8 cellular contexts compared by ENCODE assay signal in genomic region chr6:28134015-28134414, GRCh38. TPM values are rescaled to one million over a fixed set of nuclear protein-coding genes. Genes with fewer than 3 reads are reported as not detected.
DNase-seq lines count a peak whose midpoint lies in the region; ATAC-seq and TF ChIP-seq lines count a peak whose summit lies in the region.

No MANE protein-coding gene starts in this region.

- H3K36me3 Mint-ChIP-seq in activated CD8-positive, alpha-beta T cell treated with anti-CD3 and anti-CD28 coated beads for 36 hours (ENCODE audit: low read depth), result peaks cover 42% of the 10 kb centered on the region

- H3K9me3 Mint-ChIP-seq in activated CD8-positive, alpha-beta T cell treated with anti-CD3 and anti-CD28 coated beads for 36 hours, result no peaks in the 10 kb centered on the region

- CTCF ChIA-PET in activated CD8-positive, alpha-beta T cell treated with anti-CD3 and anti-CD28 coated beads for 36 hours (lab: Charles Lee), result no interaction called here

- ATAC-seq in activated CD8-positive, alpha-beta T cell treated with anti-CD3 and anti-CD28 coated beads for 36 hours, result no peak
- ATAC-seq in right lobe of liver (peak in 2 of 4 donors; percentile 20 to 22), GM21786 (IDR thresholded peaks at IDR 0.05; ENCODE audit: unreplicated experiment) (no peak)

- TF ChIP-seq CTCF in 22Rv1 (IDR thresholded peaks at IDR 0.05) (peak; percentile 73), right lobe of liver (IDR thresholded peaks at IDR 0.05) (peak; percentile 18 to 48 (median 45))
- no peak for TF ChIP-seq CTCF in activated CD8-positive, alpha-beta T cell treated with anti-CD3 and anti-CD28 coated beads for 36 hours (IDR thresholded peaks at IDR 0.05)

- POLR2A ChIA-PET in activated CD8-positive, alpha-beta T cell treated with anti-CD3 and anti-CD28 coated beads for 36 hours (lab: Charles Lee), result no interaction called here

- intact Hi-C loops in activated CD8-positive, alpha-beta T cell treated with anti-CD3 and anti-CD28 coated beads for 36 hours (cut with micrococcal nuclease), result loop anchor here (2.0 to 10.0 kb wide), 2 partner anchors 121 to 223 kb away; partner anchors contain the start of genes NKAPL and ZKSCAN4
- intact Hi-C loops in right lobe of liver (cut with DNase I), result loop anchor here in 1 of 2 donors (10.0 kb wide), 1 partner anchor 231 kb away; no protein-coding TSS in a partner anchor

- H3K27ac Mint-ChIP-seq in activated CD8-positive, alpha-beta T cell treated with anti-CD3 and anti-CD28 coated beads for 36 hours, result peak overlapping the region; percentile 73

- H3K27ac ChIP-seq in 22Rv1 (no peak overlapping the region), right lobe of liver (no peak overlapping the region)

- DNase-seq in DMS153 (lab: John Stamatoyannopoulos, UW) (peak; percentile 3), NCI-H1105 treated with DMSO at 0.1 percent for 48 hours (lab: John Stamatoyannopoulos, UW) (peak; percentile 50), right lobe of liver (no peak), HuH-7 (ENCODE audit: low spot score) (no peak), T1000 (lab: John Stamatoyannopoulos, UW) (no peak)
- DNase-seq in activated CD8-positive, alpha-beta T cell treated with anti-CD3 and anti-CD28 coated beads for 36 hours, result peak; percentile 42

- no peak for TF ChIP-seq POLR2A in right lobe of liver (IDR thresholded peaks at IDR 0.05)

- no peaks in the 10 kb centered on the region for H3K27me3 ChIP-seq in right lobe of liver

- peaks cover 0 to 10% (median 4%) of the 10 kb centered on the region in 4 donors for H3K4me1 ChIP-seq in right lobe of liver

- H3K4me3 Mint-ChIP-seq in activated CD8-positive, alpha-beta T cell treated with anti-CD3 and anti-CD28 coated beads for 36 hours, result peak overlapping the region; percentile 7

- 50% methylated on average over 2 of the region's 3 CpGs for WGBS in right lobe of liver (ENCODE audit: insufficient coverage, low coverage, low lambda C conversion rate, missing lambda C conversion rate)

- H3K9me3 ChIP-seq in right lobe of liver, result no peaks in the 10 kb centered on the region

- H3K4me3 ChIP-seq in right lobe of liver, result no peak overlapping the region

- peaks cover 55% of the 10 kb centered on the region for H3K4me1 Mint-ChIP-seq in activated CD8-positive, alpha-beta T cell treated with anti-CD3 and anti-CD28 coated beads for 36 hours (ENCODE audit: low read depth)

- H3K36me3 ChIP-seq in right lobe of liver, result no peaks in the 10 kb centered on the region

- no peaks in the 10 kb centered on the region for H3K27me3 Mint-ChIP-seq in activated CD8-positive, alpha-beta T cell treated with anti-CD3 and anti-CD28 coated beads for 36 hours

RNA-seq across cellular contexts. Expression of gene ZKSCAN8, which starts 7.7 kb away (rescaled TPM):
- total RNA-seq in activated CD8-positive, alpha-beta T cell treated with anti-CD3 and anti-CD28 coated beads for 36 hours, result 10 to 100 TPM; 18.9 to 20.3 TPM
- total RNA-seq in right lobe of liver, result 1 to 10 TPM; 5.4 to 7.2 (median 6.8) TPM

RNA-seq across cellular contexts. Expression of gene ZSCAN16, which starts 9.6 kb away (rescaled TPM):
- 1 to 10 TPM; 2.0 to 2.3 TPM for total RNA-seq in activated CD8-positive, alpha-beta T cell treated with anti-CD3 and anti-CD28 coated beads for 36 hours
- total RNA-seq in right lobe of liver, result 1 to 10 TPM; 1.5 to 2.0 (median 1.7) TPM

RNA-seq across cellular contexts. Expression of gene ZNF165, which starts 53.6 kb away (rescaled TPM):
- total RNA-seq in activated CD8-positive, alpha-beta T cell treated with anti-CD3 and anti-CD28 coated beads for 36 hours, result 1 to 10 TPM; 3.5 to 3.6 TPM
- total RNA-seq in right lobe of liver, result 1 to 10 TPM in 3 of 6 experiments, under 1 TPM in 3; 0.24 to 3.0 (median 0.95) TPM

Comparison
In these comparisons a context has a peak if more than half of its experiments do, and no peak if none do; other contexts are left out.
1. DNase-seq: peak in DMS153 (single experiment), NCI-H1105 treated with DMSO at 0.1 percent for 48 hours (single experiment) and activated CD8-positive, alpha-beta T cell treated with anti-CD3 and anti-CD28 coated beads for 36 hours (single experiment); none in right lobe of liver (0 of 3), HuH-7 (single experiment) and T1000 (single experiment).